27 cellular contexts compared by ENCODE assay signal in the genomic region with DNA sequence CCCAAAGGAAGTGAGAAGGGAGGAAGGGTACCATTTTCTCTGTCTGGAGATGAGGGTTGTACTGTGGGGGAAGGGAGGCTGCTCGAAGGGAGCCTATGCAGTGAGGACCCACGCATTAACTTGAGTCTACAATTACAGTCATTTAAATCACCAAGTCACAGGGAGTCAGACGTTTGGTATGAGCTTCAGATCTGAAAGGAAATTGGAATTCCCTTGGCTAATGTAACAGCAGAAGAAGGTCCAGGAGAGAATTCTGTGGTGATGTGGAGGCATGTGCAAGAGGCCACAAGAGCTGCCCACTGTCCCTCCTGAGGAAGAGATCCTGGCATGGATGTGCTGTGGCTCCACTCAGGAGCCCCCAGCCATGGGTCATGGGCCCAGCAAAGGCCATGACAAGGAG. TPM values are rescaled to one million over a fixed set of nuclear protein-coding genes. Genes with fewer than 3 reads are reported as not detected.
A peak's percentile ranks its signal among the peaks of the same experiment; 100 is the strongest.
DNase-seq lines count a peak whose midpoint lies in the region; ATAC-seq lines count a peak whose summit lies in the region.
"Had no signal": no experiment of that assay in that cellular context is flagged by ENCODE, and none has a peak within 500 bp of the region (broad histone marks: within the 10 kb centered on the region; RNA-seq: fewer than 3 reads in every experiment).

No MANE protein-coding gene starts in this region.

- H3K27ac ChIP-seq in Karpas-422 (ENCODE audit: low read length): no peak overlapping the region
- H3K27ac ChIP-seq: coronary artery, left lung, parathyroid adenoma, right lobe of liver, SJSA1 had no signal

- no peaks in the 10 kb centered on the region for H3K4me1 ChIP-seq in Karpas-422 (ENCODE audit: low read length)
- H3K4me1 ChIP-seq: left lung, parathyroid adenoma, SJSA1 had no signal

- no peaks in the 10 kb centered on the region for H3K27me3 ChIP-seq in Karpas-422 (ENCODE audit: low read length)
- H3K27me3 ChIP-seq: left lung, right lobe of liver had no signal

- no peaks in the 10 kb centered on the region for H3K9me3 ChIP-seq in Karpas-422 (ENCODE audit: low read length)
- H3K9me3 ChIP-seq: left lung, right lobe of liver, SJSA1 had no signal

- no peak overlapping the region for H3K4me2 ChIP-seq in Karpas-422 (ENCODE audit: low read depth, low read length, poor library complexity, severe bottlenecking)

- DNase-seq in GM04504 (ENCODE audit: low read depth): peak; percentile 24
- peak; percentile 85 for DNase-seq in astrocyte of the hippocampus (ENCODE audit: low read depth, low spot score)
- DNase-seq in hepatic stellate cell (ENCODE audit: low spot score): peak; percentile 48
- peak; percentile 55 for DNase-seq in stromal cell of bone marrow (ENCODE audit: low read depth)
- DNase-seq in Karpas-422: no peak
- DNase-seq: activated CD4-positive, alpha-beta T cell treated with anti-CD3 and anti-CD28 coated beads for 48 hours; CD4-positive, alpha-beta T cell; GDM1; HCEC 1CT; head of caudate nucleus; left lung; naive thymus-derived CD8-positive, alpha-beta T cell; NCI-H1417 treated with DMSO at 0.1 percent for 48 hours; NCI-H524 treated with DMSO at 0.1 percent for 48 hours; right lobe of liver; T-helper 1 cell had no signal

- H3K9me2 ChIP-seq in Karpas-422 (replicated peaks; ENCODE audit: insufficient read depth, low read length): no peaks in the 10 kb centered on the region

- no peaks in the 10 kb centered on the region for H3K36me3 ChIP-seq in Karpas-422 (ENCODE audit: insufficient read depth, low read length)
- H3K36me3 ChIP-seq: left lung, right lobe of liver, SJSA1 had no signal

- H3K4me3 ChIP-seq in Karpas-422 (ENCODE audit: low read length): no peak overlapping the region
- H3K4me3 ChIP-seq: coronary artery, left lung, right lobe of liver, SJSA1 had no signal

- ATAC-seq in HG02642 (IDR thresholded peaks at IDR 0.05; ENCODE audit: poor library complexity, unreplicated experiment): no peak
- no peak for ATAC-seq in HG02588 (IDR thresholded peaks at IDR 0.05; ENCODE audit: unreplicated experiment)
- ATAC-seq: activated naive CD4-positive, alpha-beta T cell treated with anti-CD3 and anti-CD28 coated beads, Interleukin-2, amount 50 U/mL, for 72 hours; left lung; naive thymus-derived CD8-positive, alpha-beta T cell; right lobe of liver had no signal

- no peak overlapping the region for H3K9ac ChIP-seq in Karpas-422 (ENCODE audit: low read length)
- H3K9ac ChIP-seq: parathyroid adenoma had no signal

- no peaks in the 10 kb centered on the region for H4K20me1 ChIP-seq in Karpas-422 (ENCODE audit: insufficient read depth, low read depth, low read length)

- H3K79me2 ChIP-seq in Karpas-422 (ENCODE audit: low read length): no peaks in the 10 kb centered on the region
- H3K79me2 ChIP-seq: parathyroid adenoma had no signal

- no peak overlapping the region for H2AFZ ChIP-seq in Karpas-422 (ENCODE audit: low read length)
- H2AFZ ChIP-seq: parathyroid adenoma had no signal

RNA-seq across cellular contexts. Expression of a gene that starts 22.5 kb away (rescaled TPM):
- not detected in 2 replicates for total RNA-seq in Karpas-422 (2014; rRNA removed; shearing (Covaris generic); ENCODE audit: low replicate concordance)
- total RNA-seq: activated naive CD4-positive, alpha-beta T cell treated with anti-CD3 and anti-CD28 coated beads, Interleukin-2, amount 50 U/mL, for 72 hours; activated T-helper 1 cell treated with anti-CD3 and anti-CD28 coated beads, Interleukin-12 subunit alpha, Interleukin-12 subunit beta, Interleukin-2, Interleukin-4 antibody, amounts not matched to agents 30 ng/mL and 10 ng/mL and 1 ng/mL, durations not matched to agents 14 hours and 24 hours and 36 hours; CD4-positive, alpha-beta T cell; fibroblast of lung; left lung; MCF 10A; mesenteric fat pad; naive thymus-derived CD8-positive, alpha-beta T cell; right lobe of liver; SJSA1; urinary bladder had no signal
